14 cellular contexts compared by ENCODE assay signal in genomic region chr2:187995556-187995955, GRCh38.
DNase-seq lines count a peak whose midpoint lies in the region; ATAC-seq and TF ChIP-seq lines count a peak whose summit lies in the region.
"Had no signal": no experiment of that assay in that cellular context is flagged by ENCODE, and none has a peak within 500 bp of the region (broad histone marks: within the 10 kb centered on the region; RNA-seq: fewer than 3 reads in every experiment).

No MANE protein-coding gene starts in this region.

- no peaks in the 10 kb centered on the region for H3K36me3 ChIP-seq in endodermal cell (ENCODE audit: control insufficient read depth, insufficient read depth, low read length)
- H3K36me3 ChIP-seq: BLaER1 had no signal

- no peaks in the 10 kb centered on the region for H3K27me3 Mint-ChIP-seq in stimulated activated naive CD8-positive, alpha-beta T cell treated with anti-CD3 and anti-CD28 coated beads, Interleukin-15, amount 100 ng/mL, for 72 hours
- H3K27me3 Mint-ChIP-seq in WTC11 (ENCODE audit: low read depth): no peaks in the 10 kb centered on the region
- H3K27me3 Mint-ChIP-seq in endodermal cell (ENCODE audit: insufficient read depth): no peaks in the 10 kb centered on the region
- H3K27me3 Mint-ChIP-seq in type B pancreatic cell: no peaks in the 10 kb centered on the region
- H3K27me3 Mint-ChIP-seq in chondrocyte (ENCODE audit: low read depth): no peaks in the 10 kb centered on the region
- H3K27me3 Mint-ChIP-seq: CD8-positive, alpha-beta memory T cell had no signal

- CTCF ChIA-PET in WTC11 (lab: Charles Lee): no interaction called here

- H3K4me1 Mint-ChIP-seq in stimulated activated naive CD8-positive, alpha-beta T cell treated with anti-CD3 and anti-CD28 coated beads, Interleukin-15, amount 100 ng/mL, for 72 hours: peaks cover 12% of the 10 kb centered on the region
- peaks cover 92% of the 10 kb centered on the region for H3K4me1 Mint-ChIP-seq in WTC11
- H3K4me1 Mint-ChIP-seq in endodermal cell: peaks cover 60% of the 10 kb centered on the region
- peaks cover 21% of the 10 kb centered on the region for H3K4me1 Mint-ChIP-seq in type B pancreatic cell (ENCODE audit: unreplicated experiment)
- H3K4me1 Mint-ChIP-seq in chondrocyte (ENCODE audit: low read depth): peaks cover 39% of the 10 kb centered on the region
- H3K4me1 Mint-ChIP-seq: CD8-positive, alpha-beta memory T cell had no signal

- H3K36me3 Mint-ChIP-seq in WTC11 (no peaks in the 10 kb centered on the region), endodermal cell (ENCODE audit: low read depth) (no peaks in the 10 kb centered on the region), type B pancreatic cell (no peaks in the 10 kb centered on the region), chondrocyte (ENCODE audit: low read depth) (no peaks in the 10 kb centered on the region)
- H3K36me3 Mint-ChIP-seq: CD8-positive, alpha-beta memory T cell had no signal

- no peak overlapping the region for H3K9ac ChIP-seq in endodermal cell (ENCODE audit: extremely low read depth, low read length, poor library complexity, severe bottlenecking)
- H3K9ac ChIP-seq: BLaER1 had no signal

- WGBS in endodermal cell (ENCODE audit: insufficient coverage in 1 of 2, insufficient read length in 1 of 2), 2 experiments: 81 to 82% methylated on average over 5 to 6 of the region's 6 CpGs

- POLR2A ChIA-PET in WTC11 (lab: Charles Lee): no interaction called here

- no peak for DNase-seq in stimulated activated naive CD8-positive, alpha-beta T cell treated with anti-CD3 and anti-CD28 coated beads, Interleukin-15, amount 100 ng/mL, for 72 hours
- DNase-seq in stimulated activated naive CD8-positive, alpha-beta T cell treated with anti-CD3 and anti-CD28 coated beads, Interleukin-15, Interleukin-2, amounts not matched to agents 100 U/mL and 50 U/mL, for 24 hours: no peak
- no peak for DNase-seq in WTC11 (ENCODE audit: low spot score)
- peak; percentile 61 for DNase-seq in endodermal cell
- DNase-seq in left lobe of liver (ENCODE audit: low spot score): no peak
- no peak for DNase-seq in type B pancreatic cell (ENCODE audit: extremely low spot score, unreplicated experiment)
- DNase-seq in chondrocyte (ENCODE audit: low spot score): no peak
- DNase-seq: 8988T; Caco-2; CD8-positive, alpha-beta memory T cell; DND-41; Karpas-422 had no signal

- H3K27ac ChIP-seq in endodermal cell (ENCODE audit: low read depth, low read length): no peak overlapping the region
- H3K27ac ChIP-seq: BLaER1 had no signal

- H3K27me3 ChIP-seq in endodermal cell (ENCODE audit: control insufficient read depth, insufficient read depth, low read length, poor library complexity, severe bottlenecking): no peaks in the 10 kb centered on the region
- H3K27me3 ChIP-seq: BLaER1 had no signal

- no peaks in the 10 kb centered on the region for H3K9me3 ChIP-seq in endodermal cell (ENCODE audit: control insufficient read depth, low read length)
- H3K9me3 ChIP-seq: BLaER1, Caco-2 had no signal

- H3K4me1 ChIP-seq in endodermal cell (ENCODE audit: control insufficient read depth, insufficient read depth, low read length): no peaks in the 10 kb centered on the region
- H3K4me1 ChIP-seq: Caco-2 had no signal

- no peaks in the 10 kb centered on the region for H3K9me3 Mint-ChIP-seq in stimulated activated naive CD8-positive, alpha-beta T cell treated with anti-CD3 and anti-CD28 coated beads, Interleukin-15, amount 100 ng/mL, for 72 hours
- no peaks in the 10 kb centered on the region for H3K9me3 Mint-ChIP-seq in WTC11
- H3K9me3 Mint-ChIP-seq in endodermal cell: no peaks in the 10 kb centered on the region
- no peaks in the 10 kb centered on the region for H3K9me3 Mint-ChIP-seq in type B pancreatic cell
- H3K9me3 Mint-ChIP-seq in chondrocyte (ENCODE audit: low read depth): no peaks in the 10 kb centered on the region

- no peak overlapping the region for H3K27ac Mint-ChIP-seq in stimulated activated naive CD8-positive, alpha-beta T cell treated with anti-CD3 and anti-CD28 coated beads, Interleukin-15, amount 100 ng/mL, for 72 hours
- H3K27ac Mint-ChIP-seq in WTC11: no peak overlapping the region
- H3K27ac Mint-ChIP-seq in endodermal cell: no peak overlapping the region
- no peak overlapping the region for H3K27ac Mint-ChIP-seq in type B pancreatic cell
- no peak overlapping the region for H3K27ac Mint-ChIP-seq in chondrocyte (ENCODE audit: unreplicated experiment)
- H3K27ac Mint-ChIP-seq: CD8-positive, alpha-beta memory T cell had no signal

- no peak overlapping the region for H3K4me3 Mint-ChIP-seq in stimulated activated naive CD8-positive, alpha-beta T cell treated with anti-CD3 and anti-CD28 coated beads, Interleukin-15, amount 100 ng/mL, for 72 hours
- H3K4me3 Mint-ChIP-seq in WTC11 (no peak overlapping the region), endodermal cell (no peak overlapping the region), type B pancreatic cell (no peak overlapping the region), chondrocyte (ENCODE audit: unreplicated experiment) (no peak overlapping the region)
- H3K4me3 Mint-ChIP-seq: CD8-positive, alpha-beta memory T cell had no signal

- ATAC-seq in stimulated activated naive CD8-positive, alpha-beta T cell treated with anti-CD3 and anti-CD28 coated beads, Interleukin-15, amount 100 ng/mL, for 72 hours: peak; percentile 18
- no peak for ATAC-seq in stimulated activated naive CD8-positive, alpha-beta T cell treated with anti-CD3 and anti-CD28 coated beads, Interleukin-15, Interleukin-2, amounts not matched to agents 100 U/mL and 50 U/mL, for 24 hours
- peak; percentile 37 for ATAC-seq in WTC11
- no peak for ATAC-seq in left lobe of liver
- ATAC-seq: HepG2 had no signal

- TF ChIP-seq CTCF in WTC11 (IDR thresholded peaks at IDR 0.05): no peak
- no peak for TF ChIP-seq CTCF in endodermal cell (conservative IDR thresholded peaks at IDR 0.05)
- TF ChIP-seq CTCF in type B pancreatic cell (conservative IDR thresholded peaks at IDR 0.05): no peak
- no peak for TF ChIP-seq CTCF in chondrocyte (IDR thresholded peaks at IDR 0.05)

- no peak overlapping the region for H3K4me3 ChIP-seq in endodermal cell (ENCODE audit: low read length)
- H3K4me3 ChIP-seq: BLaER1 had no signal

TF ChIP-seq in WTC11, 78 proteins besides CTCF, POLR2A, EP300 and RAD21:
- no peak for TF ChIP-seq ZNF263 (CRISPR knock-in tag; IDR thresholded peaks at IDR 0.05; ENCODE audit: low read depth)
- no peak for TF ChIP-seq NFATC4 (CRISPR knock-in tag; IDR thresholded peaks at IDR 0.05)
- no peak for TF ChIP-seq NR2C2 (CRISPR knock-in tag; IDR thresholded peaks at IDR 0.05)
- TF ChIP-seq ZNF138 (CRISPR knock-in tag; conservative IDR thresholded peaks at IDR 0.05): no peak
- TF ChIP-seq AFF4 (CRISPR knock-in tag; IDR thresholded peaks at IDR 0.05; ENCODE audit: borderline replicate concordance): no peak
- no peak for TF ChIP-seq CBFB (CRISPR knock-in tag; IDR thresholded peaks at IDR 0.05; ENCODE audit: low read depth)
- no peak for TF ChIP-seq CREM (CRISPR knock-in tag; IDR thresholded peaks at IDR 0.05)
TF ChIP-seq in WTC11: peak in this region for 0.

Comparison
In these comparisons a context has a peak if more than half of its experiments do, and no peak if none do; other contexts are left out.
1. ATAC-seq: peak in stimulated activated naive CD8-positive, alpha-beta T cell treated with anti-CD3 and anti-CD28 coated beads, Interleukin-15, amount 100 ng/mL, for 72 hours (single experiment) and WTC11 (single experiment); none in stimulated activated naive CD8-positive, alpha-beta T cell treated with anti-CD3 and anti-CD28 coated beads, Interleukin-15, Interleukin-2, amounts not matched to agents 100 U/mL and 50 U/mL, for 24 hours (single experiment) and left lobe of liver (single experiment).